Comparison of ENCODE assay signal across 1 cellular context in genomic region chr1:42953182-42954180, GRCh38.
TF ChIP-seq lines count a peak whose summit lies in the region.

No MANE protein-coding gene starts in this region.

TF ChIP-seq in GM23338, 12 proteins besides CTCF, POLR2A, EP300 and RAD21 (continued from another document):
- TF ChIP-seq ETS1 (IDR thresholded peaks at IDR 0.05) (no peak), NANOG (IDR thresholded peaks at IDR 0.05; ENCODE audit: borderline replicate concordance) (no peak), REST (IDR thresholded peaks at IDR 0.05; ENCODE audit: unreplicated experiment) (no peak)
